Comparison of ENCODE assay signal across 18 cellular contexts in the genomic region with DNA sequence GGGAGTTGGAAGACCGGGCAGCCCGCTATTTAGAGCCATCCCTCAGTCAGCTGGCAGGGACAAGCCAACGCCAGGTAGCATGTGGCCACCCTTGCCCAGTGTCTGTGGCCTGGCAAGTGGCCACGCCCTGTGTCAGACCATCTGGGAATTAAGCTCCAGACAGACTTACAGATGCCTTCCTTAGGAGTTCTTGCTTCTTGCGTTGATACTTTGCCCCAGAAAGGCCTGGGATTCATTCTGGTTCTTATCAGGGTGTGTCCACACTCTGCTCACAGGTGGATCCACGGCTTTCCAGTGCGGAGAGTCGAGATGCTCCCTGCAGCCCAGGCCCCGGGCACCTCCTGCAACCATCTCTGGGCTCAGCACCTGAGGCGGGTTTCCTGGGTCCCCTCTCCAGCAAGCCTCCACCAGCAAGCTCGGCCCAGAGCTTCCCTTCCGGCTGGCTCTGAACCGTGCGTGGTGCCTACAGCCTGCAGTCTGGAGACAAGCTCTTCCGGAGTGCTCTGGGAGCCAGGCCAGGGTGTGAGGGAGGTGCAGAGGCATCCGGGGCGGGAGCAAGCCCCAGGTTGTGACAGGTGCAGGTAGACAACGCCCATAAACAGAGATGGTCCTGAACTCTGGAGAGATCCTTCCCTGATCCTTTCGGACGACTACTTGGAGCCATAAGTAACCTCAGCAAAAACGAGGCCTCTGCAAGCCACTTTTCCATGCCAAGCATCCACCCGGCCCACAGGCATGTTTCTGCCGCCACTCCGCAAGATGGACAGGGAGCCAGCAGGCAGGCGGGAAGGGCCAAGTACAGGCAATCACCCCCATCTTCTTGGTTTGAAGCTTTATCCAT. TPM values are rescaled to one million over a fixed set of nuclear protein-coding genes. Genes with fewer than 3 reads are reported as not detected.
A peak's percentile ranks its signal among the peaks of the same experiment; 100 is the strongest.
DNase-seq lines count a peak whose midpoint lies in the region; ATAC-seq and TF ChIP-seq lines count a peak whose summit lies in the region.
"Had no signal": no experiment of that assay in that cellular context is flagged by ENCODE, and none has a peak within 500 bp of the region (broad histone marks: within the 10 kb centered on the region; RNA-seq: fewer than 3 reads in every experiment).

No MANE protein-coding gene starts in this region.

- no peaks in the 10 kb centered on the region for H3K9me2 ChIP-seq in PC-3 (replicated peaks; ENCODE audit: low read length)

- no peaks in the 10 kb centered on the region for H3K27me3 Mint-ChIP-seq in endodermal cell (ENCODE audit: insufficient read depth)
- peaks cover 3% of the 10 kb centered on the region for H3K27me3 Mint-ChIP-seq in nephron progenitor cell (ENCODE audit: low read depth, poor library complexity)
- no peaks in the 10 kb centered on the region for H3K27me3 Mint-ChIP-seq in activated T-cell treated with anti-CD3 and anti-CD28 coated beads, Interleukin-2, amount 50 U/mL, for 4 hours (ENCODE audit: low read depth)
- no peaks in the 10 kb centered on the region for H3K27me3 Mint-ChIP-seq in activated T-cell treated with anti-CD3 and anti-CD28 coated beads, Interleukin-2, amount 50 U/mL, for 24 hours
- H3K27me3 Mint-ChIP-seq: activated B cell treated with CpG ODN at 0.5 μM for 24 hours; effector memory CD8-positive, alpha-beta T cell had no signal

- no peak overlapping the region for H3K4me3 ChIP-seq in BLaER1
- no peak overlapping the region for H3K4me3 ChIP-seq in PC-3 (ENCODE audit: low read length)
- no peak overlapping the region for H3K4me3 ChIP-seq in endodermal cell (ENCODE audit: low read length)
- H3K4me3 ChIP-seq in ascending aorta = no peak overlapping the region
- H3K4me3 ChIP-seq: pancreas, stomach, vagina had no signal

- H3K4me1 ChIP-seq in BLaER1 = peaks cover 78% of the 10 kb centered on the region
- H3K4me1 ChIP-seq in PC-3 (ENCODE audit: insufficient read depth, low read length) = peaks cover 25% of the 10 kb centered on the region
- H3K4me1 ChIP-seq in endodermal cell (ENCODE audit: control insufficient read depth, insufficient read depth, low read length) = no peaks in the 10 kb centered on the region
- H3K4me1 ChIP-seq in ascending aorta = peaks cover 0 to 3% of the 10 kb centered on the region in 2 donors
- H3K4me1 ChIP-seq: pancreas had no signal

- H3K27ac ChIP-seq in BLaER1 = peak overlapping the region; percentile 18; the same call in 1 of the 2 replicates
- no peak overlapping the region for H3K27ac ChIP-seq in PC-3 (ENCODE audit: low read length)
- H3K27ac ChIP-seq in endodermal cell (ENCODE audit: low read depth, low read length) = peak overlapping the region; percentile 60
- no peak overlapping the region for H3K27ac ChIP-seq in ascending aorta
- H3K27ac ChIP-seq: pancreas, vagina had no signal

- ATAC-seq in PC-3 (no peak), GM19452 (IDR thresholded peaks at IDR 0.05; ENCODE audit: unreplicated experiment) (no peak)
- no peak for ATAC-seq in activated T-cell treated with anti-CD3 and anti-CD28 coated beads, Interleukin-2, amount 50 U/mL, for 4 hours
- ATAC-seq: effector memory CD8-positive, alpha-beta T cell; pancreas had no signal

- H3K9ac ChIP-seq in BLaER1 (0 out of 2 replicates have a peak overlapping the region, but pooled peaks have one; percentile 17), PC-3 (ENCODE audit: low read length) (no peak overlapping the region), endodermal cell (ENCODE audit: extremely low read depth, low read length, poor library complexity, severe bottlenecking) (no peak overlapping the region)

- H3K79me2 ChIP-seq in PC-3 (ENCODE audit: low read length) = no peaks in the 10 kb centered on the region

- H3K4me3 Mint-ChIP-seq in endodermal cell = no peak overlapping the region
- H3K4me3 Mint-ChIP-seq in nephron progenitor cell = no peak overlapping the region
- no peak overlapping the region for H3K4me3 Mint-ChIP-seq in activated T-cell treated with anti-CD3 and anti-CD28 coated beads, Interleukin-2, amount 50 U/mL, for 4 hours
- no peak overlapping the region for H3K4me3 Mint-ChIP-seq in activated T-cell treated with anti-CD3 and anti-CD28 coated beads, Interleukin-2, amount 50 U/mL, for 24 hours
- H3K4me3 Mint-ChIP-seq: activated B cell treated with CpG ODN at 0.5 μM for 24 hours; effector memory CD8-positive, alpha-beta T cell; H9; T-helper 1 cell treated with Interleukin-12 subunit alpha and Interleukin-12 subunit beta and Interleukin-4 antibody, amounts not matched to agents 30 μg/mL and 1 μg/mL, for 36 hours had no signal

- no TSS peak for BruUV-seq in PC-3 (replicated peaks; lab: Mats Ljungman, UMichigan)

- H3K9me3 ChIP-seq in BLaER1 (no peaks in the 10 kb centered on the region; the same call in 1 of the 2 replicates), PC-3 (ENCODE audit: low read length) (no peaks in the 10 kb centered on the region), endodermal cell (ENCODE audit: control insufficient read depth, low read length) (no peaks in the 10 kb centered on the region), ascending aorta (no peaks in the 10 kb centered on the region)
- H3K9me3 ChIP-seq: pancreas, stomach, vagina had no signal

- H3K4me1 Mint-ChIP-seq in endodermal cell (peaks cover 18% of the 10 kb centered on the region), nephron progenitor cell (peaks cover 60% of the 10 kb centered on the region)
- peaks cover 46% of the 10 kb centered on the region for H3K4me1 Mint-ChIP-seq in activated T-cell treated with anti-CD3 and anti-CD28 coated beads, Interleukin-2, amount 50 U/mL, for 4 hours (ENCODE audit: low read depth)
- H3K4me1 Mint-ChIP-seq in activated T-cell treated with anti-CD3 and anti-CD28 coated beads, Interleukin-2, amount 50 U/mL, for 24 hours (ENCODE audit: low read depth) = peaks cover 44% of the 10 kb centered on the region

- H3K27ac Mint-ChIP-seq in endodermal cell (no peak overlapping the region), nephron progenitor cell (peak overlapping the region; percentile 79)
- H3K27ac Mint-ChIP-seq in activated T-cell treated with anti-CD3 and anti-CD28 coated beads, Interleukin-2, amount 50 U/mL, for 24 hours = no peak overlapping the region
- H3K27ac Mint-ChIP-seq: activated B cell treated with CpG ODN at 0.5 μM for 24 hours had no signal

- H3K36me3 ChIP-seq in BLaER1 (peaks cover 53% of the 10 kb centered on the region), PC-3 (ENCODE audit: low read depth, low read length) (peaks cover 18% of the 10 kb centered on the region; the same call in 1 of the 2 replicates), endodermal cell (ENCODE audit: control insufficient read depth, insufficient read depth, low read length) (no peaks in the 10 kb centered on the region), ascending aorta (peaks cover 41 to 45% of the 10 kb centered on the region in 2 donors)

- H3K9me3 Mint-ChIP-seq in endodermal cell (no peaks in the 10 kb centered on the region), nephron progenitor cell (peaks cover 9% of the 10 kb centered on the region)
- H3K9me3 Mint-ChIP-seq in activated T-cell treated with anti-CD3 and anti-CD28 coated beads, Interleukin-2, amount 50 U/mL, for 4 hours = peaks cover 9% of the 10 kb centered on the region
- peaks cover 14% of the 10 kb centered on the region for H3K9me3 Mint-ChIP-seq in activated T-cell treated with anti-CD3 and anti-CD28 coated beads, Interleukin-2, amount 50 U/mL, for 24 hours
- H3K9me3 Mint-ChIP-seq: activated B cell treated with CpG ODN at 0.5 μM for 24 hours; effector memory CD8-positive, alpha-beta T cell had no signal

- POLR2A ChIA-PET in PC-3 (lab: Charles Lee; ENCODE audit: unreplicated experiment) = no interaction called here

- no peak for TF ChIP-seq CTCF in PC-3 (conservative IDR thresholded peaks at IDR 0.05; ENCODE audit: low read depth, low read length)
- TF ChIP-seq CTCF in endodermal cell (conservative IDR thresholded peaks at IDR 0.05) = no peak
- no peak for TF ChIP-seq CTCF in nephron progenitor cell (IDR thresholded peaks at IDR 0.05)
- no peak for TF ChIP-seq CTCF in ascending aorta (IDR thresholded peaks at IDR 0.05)

- CTCF ChIA-PET in PC-3 (lab: Charles Lee) = no interaction called here

- intact Hi-C loops in PC-3 (cut with micrococcal nuclease) = no loop called here
- intact Hi-C loops in ascending aorta (cut with DNase I) = no loop called here

- peaks cover 4% of the 10 kb centered on the region for H3F3A ChIP-seq in PC-3 (ENCODE audit: low read length, unreplicated experiment)

- H3K27me3 ChIP-seq in BLaER1 = no peaks in the 10 kb centered on the region
- no peaks in the 10 kb centered on the region for H3K27me3 ChIP-seq in PC-3 (ENCODE audit: low read length)
- no peaks in the 10 kb centered on the region for H3K27me3 ChIP-seq in endodermal cell (ENCODE audit: control insufficient read depth, insufficient read depth, low read length, poor library complexity, severe bottlenecking)
- no peaks in the 10 kb centered on the region for H3K27me3 ChIP-seq in ascending aorta
- H3K27me3 ChIP-seq: pancreas, stomach, vagina had no signal

- DNase-seq in PC-3 (peak; percentile 49), endodermal cell (no peak), nephron progenitor cell (no peak), ascending aorta (ENCODE audit: low spot score in 2 of 2) (no peak)
- no peak for DNase-seq in activated T-cell treated with anti-CD3 and anti-CD28 coated beads, Interleukin-2, amount 50 U/mL, for 4 hours
- no peak for DNase-seq in activated T-cell treated with anti-CD3 and anti-CD28 coated beads, Interleukin-2, amount 50 U/mL, for 24 hours
- DNase-seq: activated B cell treated with CpG ODN at 0.5 μM for 24 hours; COR-L47; effector memory CD8-positive, alpha-beta T cell; H9; NCI-H1092; RPMI8226; stomach had no signal

- no peak overlapping the region for H2AFZ ChIP-seq in PC-3 (ENCODE audit: low read length)

- H4K20me1 ChIP-seq in BLaER1 (peaks cover 72% of the 10 kb centered on the region), PC-3 (ENCODE audit: low read length) (no peaks in the 10 kb centered on the region)

- WGBS in endodermal cell (ENCODE audit: insufficient coverage in 1 of 2, insufficient read length in 1 of 2), 2 experiments = 90 to 92% methylated on average over 18 to 25 of the region's 25 CpGs

- H3K36me3 Mint-ChIP-seq in endodermal cell (ENCODE audit: low read depth) = peaks cover 15% of the 10 kb centered on the region
- peaks cover 31% of the 10 kb centered on the region for H3K36me3 Mint-ChIP-seq in nephron progenitor cell (ENCODE audit: low read depth)
- peaks cover 15% of the 10 kb centered on the region for H3K36me3 Mint-ChIP-seq in activated T-cell treated with anti-CD3 and anti-CD28 coated beads, Interleukin-2, amount 50 U/mL, for 4 hours (ENCODE audit: insufficient read depth)
- peaks cover 20% of the 10 kb centered on the region for H3K36me3 Mint-ChIP-seq in activated T-cell treated with anti-CD3 and anti-CD28 coated beads, Interleukin-2, amount 50 U/mL, for 24 hours (ENCODE audit: low read depth)

- H3K4me2 ChIP-seq in BLaER1 (no peak overlapping the region), PC-3 (ENCODE audit: low read length) (no peak overlapping the region)

RNA-seq across cellular contexts. Expression of a gene that starts 32.3 kb away (rescaled TPM):
- total RNA-seq in PC-3 (2014; rRNA removed) = 381 and 472 TPM in 2 replicates
- 10 to 100 TPM; 50.4 to 51.0 TPM for total RNA-seq in endodermal cell
- polyA plus RNA-seq in endodermal cell (2013, experiment 1 of 2) = 54.6 TPM
- 46.4 TPM for polyA plus RNA-seq in endodermal cell (2013, experiment 2 of 2)
- 100 to 1,000 TPM; 199 to 232 (median 203) TPM for total RNA-seq in activated T-cell treated with anti-CD3 and anti-CD28 coated beads, Interleukin-2, amount 50 U/mL, for 4 hours
- 172 TPM for total RNA-seq in ascending aorta

Comparison
In these comparisons a context has a peak if more than half of its experiments do, and no peak if none do; other contexts are left out.
1. H3K27ac ChIP-seq: peak in BLaER1 (single experiment) and endodermal cell (single experiment); none in PC-3 (single experiment) and ascending aorta (0 of 2).